Comparison of ENCODE assay signal across 1 cellular context in the genomic region with DNA sequence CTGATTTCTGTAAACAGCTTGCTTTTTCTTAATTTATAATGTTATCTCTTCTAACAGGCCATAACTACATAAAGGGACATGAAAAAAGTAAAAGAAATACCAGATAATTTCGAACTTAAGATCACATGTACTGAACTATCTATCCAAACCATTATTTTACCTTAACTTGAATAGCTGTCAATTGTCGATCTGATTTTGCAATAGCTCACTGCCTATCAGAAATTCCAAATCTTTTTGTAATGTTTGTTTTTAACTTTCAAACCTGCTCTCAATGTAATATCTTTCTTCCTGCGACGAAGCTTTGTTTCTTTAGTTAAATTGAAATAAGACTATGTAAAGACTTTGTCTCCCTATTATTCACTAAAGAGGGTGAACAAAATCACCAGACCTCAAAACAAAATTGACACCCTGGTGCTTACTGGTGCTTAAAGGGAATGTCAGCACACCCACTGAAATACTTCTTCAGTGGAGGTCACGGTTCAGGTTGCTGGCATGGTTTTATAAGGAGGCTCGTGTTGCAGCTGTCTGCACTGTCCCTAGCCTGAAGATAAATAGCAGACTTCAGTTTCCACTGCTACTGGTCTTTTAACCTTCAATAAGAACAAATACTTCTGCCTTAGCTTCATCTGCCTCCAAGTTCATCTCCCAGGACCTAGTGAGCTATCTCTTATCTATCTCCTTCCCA.
TF ChIP-seq lines count a peak whose summit lies in the region.

No MANE protein-coding gene starts in this region.

TF ChIP-seq in HEK293T, 16 proteins besides CTCF, POLR2A, EP300 and RAD21 (continued from another document):
- TF ChIP-seq PKNOX1 (IDR thresholded peaks at IDR 0.05) (peak; percentile 57), TARDBP (IDR thresholded peaks at IDR 0.05) (no peak)
